8 cellular contexts compared by ENCODE assay signal in genomic region chr7:129225206-129225930, GRCh38. TPM values are rescaled to one million over a fixed set of nuclear protein-coding genes. Genes with fewer than 3 reads are reported as not detected.
DNase-seq lines count a peak whose midpoint lies in the region; ATAC-seq and TF ChIP-seq lines count a peak whose summit lies in the region.

No MANE protein-coding gene starts in this region.

- H3K27me3 ChIP-seq in effector memory CD4-positive, alpha-beta T cell (replicated peaks; ENCODE audit: control insufficient read depth, insufficient read depth, low read length, poor library complexity, severe bottlenecking): no peaks in the 10 kb centered on the region

- no peaks in the 10 kb centered on the region for H3K27me3 Mint-ChIP-seq in activated CD8-positive, alpha-beta T cell treated with anti-CD3 and anti-CD28 coated beads for 36 hours
- no peaks in the 10 kb centered on the region for H3K27me3 Mint-ChIP-seq in mesothelial cell of epicardium (ENCODE audit: low read depth)

- ATAC-seq in Right ventricle myocardium inferior (peak; percentile 20), HG03045 (IDR thresholded peaks at IDR 0.05; ENCODE audit: unreplicated experiment) (peak; percentile 39)
- ATAC-seq in activated CD8-positive, alpha-beta T cell treated with anti-CD3 and anti-CD28 coated beads for 36 hours: peak; percentile 50

- no peaks in the 10 kb centered on the region for H3K9me3 ChIP-seq in effector memory CD4-positive, alpha-beta T cell (ENCODE audit: control insufficient read depth, low read length)

- peak overlapping the region; percentile 90 for H3K27ac ChIP-seq in effector memory CD4-positive, alpha-beta T cell (ENCODE audit: insufficient read depth, low read length, poor library complexity, severe bottlenecking)

- H3K4me1 Mint-ChIP-seq in activated CD8-positive, alpha-beta T cell treated with anti-CD3 and anti-CD28 coated beads for 36 hours (ENCODE audit: low read depth): peaks cover 25% of the 10 kb centered on the region
- peaks cover 26% of the 10 kb centered on the region for H3K4me1 Mint-ChIP-seq in mesothelial cell of epicardium

- H3K36me3 Mint-ChIP-seq in activated CD8-positive, alpha-beta T cell treated with anti-CD3 and anti-CD28 coated beads for 36 hours (ENCODE audit: low read depth): no peaks in the 10 kb centered on the region
- H3K36me3 Mint-ChIP-seq in mesothelial cell of epicardium: no peaks in the 10 kb centered on the region

- no peak for TF ChIP-seq CTCF in activated CD8-positive, alpha-beta T cell treated with anti-CD3 and anti-CD28 coated beads for 36 hours (IDR thresholded peaks at IDR 0.05)
- no peak for TF ChIP-seq CTCF in mesothelial cell of epicardium (IDR thresholded peaks at IDR 0.05; ENCODE audit: unreplicated experiment)

- DNase-seq in Right ventricle myocardium inferior (ENCODE audit: missing footprints): peak; percentile 89
- no peak for DNase-seq in cardiac septum (ENCODE audit: low spot score)
- DNase-seq in NCI-H510A treated with DMSO at 0.1 percent for 48 hours (lab: John Stamatoyannopoulos, UW): peak; percentile 25
- peak; percentile 69 for DNase-seq in activated CD8-positive, alpha-beta T cell treated with anti-CD3 and anti-CD28 coated beads for 36 hours
- peak in 2 of 3 donors; percentile 35 to 46 for DNase-seq in effector memory CD4-positive, alpha-beta T cell
- peak in 1 of 2 experiments; percentile 69 for DNase-seq in mesothelial cell of epicardium (ENCODE audit: low spot score in 2 of 2, unreplicated experiment in 2 of 2)
- DNase-seq in stimulated activated CD8-positive, alpha-beta memory T cell treated with anti-CD3 and anti-CD28 coated beads, Interleukin-2, amount 100 ng/mL, for 1 hour (ENCODE audit: low read depth in 2 of 2): peak; percentile 8 to 28

- H3K36me3 ChIP-seq in effector memory CD4-positive, alpha-beta T cell (ENCODE audit: control insufficient read depth, insufficient read depth, low read length): no peaks in the 10 kb centered on the region

- intact Hi-C loops in Right ventricle myocardium inferior (cut with DNase I) (no loop called here), cardiac septum (cut with DNase I) (loop anchor here (10.0 kb wide), 1 partner anchor 389 kb away; the partner anchor contains the start of gene NRF1)
- intact Hi-C loops in activated CD8-positive, alpha-beta T cell treated with anti-CD3 and anti-CD28 coated beads for 36 hours (cut with micrococcal nuclease): loop anchor here (10.0 kb wide), 1 partner anchor 249 kb away; no protein-coding TSS in a partner anchor

- H3K4me1 ChIP-seq in effector memory CD4-positive, alpha-beta T cell (ENCODE audit: control insufficient read depth, insufficient read depth, low read length, poor library complexity, severe bottlenecking): no peaks in the 10 kb centered on the region

- CTCF ChIA-PET in activated CD8-positive, alpha-beta T cell treated with anti-CD3 and anti-CD28 coated beads for 36 hours (lab: Charles Lee): interaction anchor here (0.9 to 15.1 kb wide), 8 partner anchors 10 to 73 kb away, joined by 3 to 320 read pairs (median 6); no protein-coding TSS in a partner anchor

- POLR2A ChIA-PET in activated CD8-positive, alpha-beta T cell treated with anti-CD3 and anti-CD28 coated beads for 36 hours (lab: Charles Lee): interaction anchor here (0.6 to 1.5 kb wide), 6 partner anchors 11 to 70 kb away, joined by 3 to 5 read pairs (median 3); no protein-coding TSS in a partner anchor

- no peaks in the 10 kb centered on the region for H3K9me3 Mint-ChIP-seq in activated CD8-positive, alpha-beta T cell treated with anti-CD3 and anti-CD28 coated beads for 36 hours
- no peaks in the 10 kb centered on the region for H3K9me3 Mint-ChIP-seq in mesothelial cell of epicardium

- peak overlapping the region; percentile 77 for H3K27ac Mint-ChIP-seq in activated CD8-positive, alpha-beta T cell treated with anti-CD3 and anti-CD28 coated beads for 36 hours
- H3K27ac Mint-ChIP-seq in mesothelial cell of epicardium: peak overlapping the region; percentile 63

- peak overlapping the region; percentile 79 for H3K4me3 Mint-ChIP-seq in activated CD8-positive, alpha-beta T cell treated with anti-CD3 and anti-CD28 coated beads for 36 hours
- H3K4me3 Mint-ChIP-seq in mesothelial cell of epicardium: peak overlapping the region; percentile 94

- H3K4me3 ChIP-seq in effector memory CD4-positive, alpha-beta T cell (ENCODE audit: insufficient read depth, low read depth, low read length, poor library complexity, severe bottlenecking): peak overlapping the region; percentile 84

RNA-seq across cellular contexts. Expression of gene AHCYL2, which starts 0.5 kb away (rescaled TPM):
- 4.0 TPM for total RNA-seq in Right ventricle myocardium inferior
- 5.9 TPM for total RNA-seq in cardiac septum
- 1 to 10 TPM; 8.1 to 9.6 TPM for total RNA-seq in activated CD8-positive, alpha-beta T cell treated with anti-CD3 and anti-CD28 coated beads for 36 hours
- 22.8 to 23.9 TPM (median 23.3 TPM) in 3 replicates for total RNA-seq in mesothelial cell of epicardium

RNA-seq across cellular contexts. Expression of gene SMO, which starts 36.9 kb away (rescaled TPM):
- 4.6 TPM for total RNA-seq in Right ventricle myocardium inferior
- 4.7 TPM for total RNA-seq in cardiac septum
- 1 to 10 TPM in 1 of 2 experiments, under 1 TPM in 1; 0.81 to 1.7 TPM for total RNA-seq in activated CD8-positive, alpha-beta T cell treated with anti-CD3 and anti-CD28 coated beads for 36 hours
- total RNA-seq in mesothelial cell of epicardium: 134 to 135 TPM (median 134 TPM) in 3 replicates

Comparison
In these comparisons a context has a peak if more than half of its experiments do, and no peak if none do; other contexts are left out.
1. RNA of gene SMO, which starts 36.9 kb away (total RNA-seq): 134 to 135 TPM in mesothelial cell of epicardium; 4.7 TPM in cardiac septum (single experiment), 4.6 TPM in Right ventricle myocardium inferior (single experiment) and 0.81 to 1.7 TPM in activated CD8-positive, alpha-beta T cell treated with anti-CD3 and anti-CD28 coated beads for 36 hours; every median in the first group is over 10 times any median in the second.
2. Peak in every context shown above with its lines, with median percentiles within 50 percentile points of each other: ATAC-seq.